19 cellular contexts compared by ENCODE assay signal in the genomic region with DNA sequence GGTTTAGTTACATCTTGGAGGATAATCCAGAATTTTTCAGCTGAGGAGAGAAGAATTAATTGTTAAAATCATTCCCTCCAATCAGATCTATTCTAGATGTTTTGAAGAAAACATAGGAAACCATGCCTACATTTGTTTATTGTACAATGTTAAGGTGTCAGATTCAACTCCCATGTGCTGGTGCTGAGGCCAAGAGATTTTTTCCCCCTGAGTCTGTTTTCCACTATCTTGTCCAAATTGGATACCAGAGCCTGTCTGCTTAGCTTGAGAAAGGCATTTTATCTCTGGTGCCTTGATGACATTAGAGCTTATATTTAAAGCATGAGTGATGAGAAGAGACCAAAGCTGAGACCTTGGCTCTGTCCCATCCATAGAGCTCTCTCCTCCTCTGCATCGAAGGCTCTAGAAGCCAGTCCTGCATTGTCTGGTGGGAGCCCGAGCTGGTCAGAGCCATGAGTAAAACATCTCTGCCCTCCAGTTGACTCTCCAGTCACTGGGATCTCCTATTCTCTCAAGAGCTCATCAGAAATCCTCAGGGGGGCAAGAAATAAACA. TPM values are rescaled to one million over a fixed set of nuclear protein-coding genes. Genes with fewer than 3 reads are reported as not detected.
DNase-seq lines count a peak whose midpoint lies in the region; ATAC-seq, FAIRE-seq and TF ChIP-seq lines count a peak whose summit lies in the region.
"Had no signal": no experiment of that assay in that cellular context is flagged by ENCODE, and none has a peak within 500 bp of the region (broad histone marks: within the 10 kb centered on the region; RNA-seq: fewer than 3 reads in every experiment).

No MANE protein-coding gene starts in this region.

- CTCF ChIA-PET in K562 (lab: Yijun Ruan, JAX; ENCODE audit: low intra/inter-chr PET ratio): no interaction called here

- H3K9me1 ChIP-seq in K562 (ENCODE audit: control insufficient read depth, insufficient read depth, low read length): no peaks in the 10 kb centered on the region

- H3K4me1 Mint-ChIP-seq in nephron: peaks cover 26% of the 10 kb centered on the region

- H3K27ac Mint-ChIP-seq in nephron: peak overlapping the region in 2 of 3 experiments; percentile 82 to 91
- H3K27ac Mint-ChIP-seq: IgD-negative memory B cell had no signal

- TF ChIP-seq RAD21 in K562 (CRISPR knock-in tag; conservative IDR thresholded peaks at IDR 0.05 in 1 of 2, IDR thresholded peaks at IDR 0.05 in 1 of 2): no peak

- TF ChIP-seq POLR2A in K562 (conservative IDR thresholded peaks at IDR 0.05) (no peak), heart left ventricle (IDR thresholded peaks at IDR 0.05) (peak in 1 of 2 donors; percentile 31)

- H3K79me2 ChIP-seq in K562 (ENCODE audit: control insufficient read depth, insufficient read depth, low read length) (no peaks in the 10 kb centered on the region), Karpas-422 (ENCODE audit: low read length) (no peaks in the 10 kb centered on the region)

- H3K9me3 ChIP-seq in K562 (replicated peaks; ENCODE audit: control insufficient read depth, insufficient read depth, low read depth, low read length): no peaks in the 10 kb centered on the region
- H3K9me3 ChIP-seq in heart left ventricle: no peaks in the 10 kb centered on the region
- H3K9me3 ChIP-seq in Karpas-422 (ENCODE audit: low read length): no peaks in the 10 kb centered on the region
- H3K9me3 ChIP-seq: Peyer's patch had no signal

- ATAC-seq in K562 (peak; percentile 45; the same call in 2 of the 3 replicates), heart left ventricle (peak; percentile 80 to 87 (median 84))

- no peak for TF ChIP-seq CTCF in K562 (IDR thresholded peaks at IDR 0.05 in 2 of 3, conservative IDR thresholded peaks at IDR 0.05 in 1 of 3; ENCODE audit: insufficient read depth in 2 of 3, low read depth in 1 of 3, low read length in 3 of 3)
- TF ChIP-seq CTCF in heart left ventricle (IDR thresholded peaks at IDR 0.05): no peak
- no peak for TF ChIP-seq CTCF in nephron (IDR thresholded peaks at IDR 0.05; ENCODE audit: unreplicated experiment in 3 of 3)

- peaks cover 5% of the 10 kb centered on the region for H3K27me3 Mint-ChIP-seq in nephron (ENCODE audit: low read depth)
- H3K27me3 Mint-ChIP-seq: IgD-negative memory B cell had no signal

- in situ Hi-C loops in K562 (cut with MboI): no loop called here
- in situ Hi-C loops in ACHN (cut with HindIII; ENCODE audit: low pct_ligation_motif_present, low pct_unique_long_range_greater_than_20kb, low sequenced_read_pairs): no loop called here

- H3K4me2 ChIP-seq in K562 (ENCODE audit: insufficient read depth, low read length): no peak overlapping the region
- no peak overlapping the region for H3K4me2 ChIP-seq in Karpas-422 (ENCODE audit: low read depth, low read length, poor library complexity, severe bottlenecking)

- H3K36me3 Mint-ChIP-seq in nephron (ENCODE audit: low read depth): no peaks in the 10 kb centered on the region

- H3K4me3 ChIP-seq in K562 (no peak overlapping the region), heart left ventricle (no peak overlapping the region), Karpas-422 (ENCODE audit: low read length) (no peak overlapping the region)
- H3K4me3 ChIP-seq: Peyer's patch, SK-N-MC had no signal

- DNase-seq in K562 (ENCODE audit: extremely low read depth in 1 of 4, low spot score in 3 of 4): no peak
- peak in 3 of 5 donors; percentile 50 to 60 (median 59) for DNase-seq in heart left ventricle
- DNase-seq in Karpas-422: no peak
- no peak for DNase-seq in ACHN
- no peak for DNase-seq in hepatic stellate cell (ENCODE audit: low spot score)
- no peak for DNase-seq in NCI-H446 (lab: John Stamatoyannopoulos, UW)
- DNase-seq: DMS79 treated with DMSO at 0.1 percent for 48 hours; H9; MM.1S; NCI-H1092 treated with DMSO at 0.1 percent for 48 hours; NCI-H146; NCI-H510A; NCI-H748 treated with DMSO at 0.1 percent for 48 hours; NK-92 treated with Interleukin-12 subunit alpha and Interleukin-12 subunit beta, amount 100 ng/mL, for 24 hours; Peyer's patch had no signal

- H4K20me1 ChIP-seq in K562 (replicated peaks; ENCODE audit: control insufficient read depth, insufficient read depth, low read length): no peaks in the 10 kb centered on the region
- H4K20me1 ChIP-seq in Karpas-422 (ENCODE audit: insufficient read depth, low read depth, low read length): no peaks in the 10 kb centered on the region

- H3K4me1 ChIP-seq in K562 (replicated peaks in 1 of 2; ENCODE audit: control insufficient read depth in 2 of 2, insufficient read depth in 2 of 2, low read length in 2 of 2) (no peaks in the 10 kb centered on the region), heart left ventricle (peaks cover 0 to 51% (median 18%) of the 10 kb centered on the region in 12 donors), Karpas-422 (ENCODE audit: low read length) (peaks cover 2% of the 10 kb centered on the region; the same call in 1 of the 2 replicates)
- H3K4me1 ChIP-seq: Peyer's patch had no signal

- no peak for FAIRE-seq in K562 (lab: Jason Lieb, UNC)
- FAIRE-seq: HTR-8/SVneo had no signal

- no peaks in the 10 kb centered on the region for H3K36me3 ChIP-seq in K562 (ENCODE audit: control insufficient read depth, insufficient read depth, low read length)
- no peaks in the 10 kb centered on the region for H3K36me3 ChIP-seq in heart left ventricle
- no peaks in the 10 kb centered on the region for H3K36me3 ChIP-seq in Karpas-422 (ENCODE audit: insufficient read depth, low read length)
- H3K36me3 ChIP-seq: Peyer's patch had no signal

- TF ChIP-seq EP300 in K562 (IDR thresholded peaks at IDR 0.05; ENCODE audit: low read length): no peak

- H3K9me3 Mint-ChIP-seq in nephron: no peaks in the 10 kb centered on the region
- H3K9me3 Mint-ChIP-seq: H9, IgD-negative memory B cell had no signal

- no TSS peak for BruUV-seq in K562 (replicated peaks; lab: Mats Ljungman, UMichigan)

- H3K27ac ChIP-seq in K562 (ENCODE audit: extremely low read depth, low read depth, low read length): no peak overlapping the region
- peak overlapping the region; percentile 46 to 88 (median 73) for H3K27ac ChIP-seq in heart left ventricle
- H3K27ac ChIP-seq in Karpas-422 (ENCODE audit: low read length): no peak overlapping the region
- H3K27ac ChIP-seq: Peyer's patch, SK-N-MC had no signal

- WGBS in K562 (ENCODE audit: insufficient coverage, low coverage, missing lambda C conversion rate): 18% methylated on average over 2 of the region's 2 CpGs
- 29 to 52% (median 37%) methylated on average over 2 of the region's 2 CpGs for WGBS in heart left ventricle, 4 donors

- H3K9ac ChIP-seq in K562 (ENCODE audit: insufficient read depth in 1 of 2, low read depth in 2 of 2, low read length in 2 of 2) (peak overlapping the region in 1 of 2 experiments; percentile 26; a peak in 1 of 4 replicates), Karpas-422 (ENCODE audit: low read length) (no peak overlapping the region)

- H3K27me3 ChIP-seq in K562 (ENCODE audit: control insufficient read depth in 2 of 2, insufficient read depth in 2 of 2, low read length in 2 of 2): no peaks in the 10 kb centered on the region
- no peaks in the 10 kb centered on the region for H3K27me3 ChIP-seq in heart left ventricle
- H3K27me3 ChIP-seq in Karpas-422 (ENCODE audit: low read length): no peaks in the 10 kb centered on the region
- H3K27me3 ChIP-seq: Peyer's patch had no signal

- intact Hi-C loops in K562 (cut with micrococcal nuclease): no loop called here
- intact Hi-C loops in heart left ventricle (cut with DNase I): no loop called here

- POLR2A ChIA-PET in K562 (lab: Yijun Ruan, JAX): interaction anchor here (0.9 to 3.5 kb wide), 5 partner anchors 9 to 60 kb away, joined by 3 to 16 read pairs (median 4); a partner anchor contains a TSS

- H3K4me3 Mint-ChIP-seq in nephron: no peak overlapping the region
- H3K4me3 Mint-ChIP-seq: H9, IgD-negative memory B cell had no signal

- H2AFZ ChIP-seq in K562 (ENCODE audit: low read depth, low read length) (no peak overlapping the region), Karpas-422 (ENCODE audit: low read length) (no peak overlapping the region)

- no peaks in the 10 kb centered on the region for H3K9me2 ChIP-seq in Karpas-422 (replicated peaks; ENCODE audit: insufficient read depth, low read length)

RNA-seq across cellular contexts. Expression of a gene that starts 10.4 kb away (rescaled TPM):
- total RNA-seq in K562 (2011; cell fraction: chromatin; rRNA removed; ENCODE audit: low replicate concordance): 23.9 and 70.7 TPM in 2 replicates
- total RNA-seq in K562 (2011; cell fraction: nucleolus; rRNA removed): 15.0 and 16.3 TPM in 2 replicates
- 25.6 and 41.1 TPM in 2 replicates for total RNA-seq in K562 (2011; cell fraction: nucleoplasm; rRNA removed)
- total RNA-seq in K562 (2014; rRNA removed) (237 and 254 TPM in 2 replicates), K562 (2014; rRNA removed; fragmentation: Illumina TruSeq; extraction: Trizol) (109 and 129 TPM in 2 replicates), K562 (2015; rRNA removed; fragmentation: Illumina TruSeq; extraction: Trizol) (69.9 and 76.2 TPM in 2 replicates), K562 (2021) (190 and 194 TPM in 2 replicates), heart left ventricle (100 to 1,000 TPM; 143 to 219 (median 180) TPM)
- polyA plus RNA-seq in K562 (2011; rRNA removed) (158 and 257 TPM in 2 replicates), K562 (2014; fragmentation: Illumina TruSeq; extraction: Trizol) (90.3 and 94.9 TPM in 2 replicates), K562 (2014; fragmentation: Nextera tagmentation; extraction: Ambion mirVana) (10 to 100 TPM; 23.0 to 24.8 TPM), K562 (2014; rRNA removed) (149 and 211 TPM in 2 replicates), heart left ventricle (100 to 1,000 TPM in 1 of 2 donors, 10 to 100 TPM in 1; 59.7 to 157 TPM)
- polyA plus RNA-seq in K562 (2011; cell fraction: cytosol; rRNA removed): 86.1 and 87.0 TPM in 2 replicates
- 32.6 and 43.8 TPM in 2 replicates for polyA plus RNA-seq in K562 (2011; cell fraction: nucleus; rRNA removed)
- polyA plus RNA-seq in K562 (2012): 133 and 154 TPM in 2 replicates
- polyA minus RNA-seq in K562 (2011; rRNA and poly(A)+ RNA removed): 212 and 242 TPM in 2 replicates
- 80.6 and 127 TPM in 2 replicates for polyA minus RNA-seq in K562 (2011; cell fraction: cytosol; rRNA and poly(A)+ RNA removed)
- 16.0 and 27.2 TPM in 2 replicates for polyA minus RNA-seq in K562 (2011; cell fraction: nucleus; rRNA and poly(A)+ RNA removed)
- total RNA-seq in Karpas-422 (2014; rRNA removed; shearing (Covaris generic); ENCODE audit: low replicate concordance): 72.2 and 88.7 TPM in 2 replicates

RNA-seq across cellular contexts. Expression of a gene that starts 59.5 kb away (rescaled TPM):
- total RNA-seq in K562 (2011; cell fraction: chromatin; rRNA removed; ENCODE audit: low replicate concordance): 90.0 and 233 TPM in 2 replicates
- 56.3 and 56.9 TPM in 2 replicates for total RNA-seq in K562 (2011; cell fraction: nucleolus; rRNA removed)
- total RNA-seq in K562 (2011; cell fraction: nucleoplasm; rRNA removed): 128 and 219 TPM in 2 replicates
- total RNA-seq in K562 (2014; rRNA removed) (259 and 301 TPM in 2 replicates), K562 (2014; rRNA removed; fragmentation: Illumina TruSeq; extraction: Trizol) (655 and 748 TPM in 2 replicates), K562 (2015; rRNA removed; fragmentation: Illumina TruSeq; extraction: Trizol) (621 and 639 TPM in 2 replicates), K562 (2021) (302 and 303 TPM in 2 replicates), heart left ventricle (100 to 1,000 TPM; 290 to 533 (median 459) TPM)
- polyA plus RNA-seq in K562 (2011; rRNA removed) (471 and 627 TPM in 2 replicates), K562 (2014; fragmentation: Illumina TruSeq; extraction: Trizol) (809 and 876 TPM in 2 replicates), K562 (2014; fragmentation: Nextera tagmentation; extraction: Ambion mirVana) (1,000 to 10,000 TPM; 2,075 to 2,109 TPM), K562 (2014; rRNA removed) (625 and 669 TPM in 2 replicates), heart left ventricle (1,000 to 10,000 TPM in 1 of 2 donors, 100 to 1,000 TPM in 1; 175 to 1,085 TPM)
- 91.9 and 240 TPM in 2 replicates for polyA plus RNA-seq in K562 (2011; cell fraction: cytosol; rRNA removed)
- 71.9 and 148 TPM in 2 replicates for polyA plus RNA-seq in K562 (2011; cell fraction: nucleus; rRNA removed)
- 488 and 491 TPM in 2 replicates for polyA plus RNA-seq in K562 (2012)
- polyA minus RNA-seq in K562 (2011; rRNA and poly(A)+ RNA removed): 617 and 618 TPM in 2 replicates
- polyA minus RNA-seq in K562 (2011; cell fraction: cytosol; rRNA and poly(A)+ RNA removed): 97.3 and 126 TPM in 2 replicates
- 44.0 and 74.6 TPM in 2 replicates for polyA minus RNA-seq in K562 (2011; cell fraction: nucleus; rRNA and poly(A)+ RNA removed)
- total RNA-seq in Karpas-422 (2014; rRNA removed; shearing (Covaris generic); ENCODE audit: low replicate concordance): 208 and 210 TPM in 2 replicates

Comparison
In these comparisons a context has a peak if more than half of its experiments do, and no peak if none do; other contexts are left out.
1. DNase-seq: peak in heart left ventricle (3 of 5); none in K562 (0 of 4), Karpas-422 (single experiment), ACHN (single experiment), hepatic stellate cell (single experiment) and NCI-H446 (0 of 2).
2. H3K27ac ChIP-seq: peak in heart left ventricle (12 of 12); none in K562 (single experiment) and Karpas-422 (single experiment).